In the genomic region with DNA sequence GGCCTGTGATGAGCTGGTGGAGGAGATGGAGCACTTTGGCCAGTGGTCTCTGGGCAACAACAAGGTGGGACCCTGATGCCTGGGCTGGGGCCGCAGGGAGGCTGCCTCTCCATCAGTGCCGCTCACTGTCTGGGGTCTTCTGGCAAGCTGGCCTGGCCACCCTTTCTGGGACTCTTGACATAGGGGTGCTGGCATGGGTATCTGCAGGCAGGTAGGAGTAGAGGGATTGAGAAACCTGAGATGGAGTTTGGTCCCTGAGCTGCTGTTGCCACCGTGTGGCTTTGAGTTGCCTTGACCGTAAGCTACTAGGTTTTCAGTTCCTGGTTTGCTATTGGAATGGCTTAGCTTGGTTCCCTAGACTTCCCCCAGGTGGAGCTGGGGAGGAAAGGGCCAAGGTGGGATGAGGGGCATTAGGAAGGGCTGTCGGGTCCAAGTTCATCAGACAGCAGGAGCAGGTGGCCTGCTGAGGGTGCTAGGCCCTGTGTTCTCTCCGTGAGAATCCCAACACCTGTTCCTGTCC, we compare ENCODE assay signal across 8 cellular contexts. TPM values are rescaled to one million over a fixed set of nuclear protein-coding genes. Genes with fewer than 3 reads are reported as not detected.
A peak's percentile ranks its signal among the peaks of the same experiment; 100 is the strongest.
DNase-seq lines count a peak whose midpoint lies in the region; ATAC-seq and TF ChIP-seq lines count a peak whose summit lies in the region.

No MANE protein-coding gene starts in this region.

- H3K4me3 Mint-ChIP-seq in glutamatergic neuron (ENCODE audit: unreplicated experiment), result no peak overlapping the region

- DNase-seq in SIG-M5 treated with dmso at 0.1 percent for 504 hours (lab: John Stamatoyannopoulos, UW; ENCODE audit: unreplicated experiment) (peak; percentile 64), SIG-M5 (lab: John Stamatoyannopoulos, UW) (no peak), NCI-H1694 treated with DMSO at 0.1 percent for 48 hours (lab: John Stamatoyannopoulos, UW) (peak; percentile 60), SW 1271 (lab: John Stamatoyannopoulos, UW) (peak; percentile 9 to 47), glutamatergic neuron (no peak), sciatic nerve (ENCODE audit: low spot score) (no peak), ecto neural progenitor cell (ENCODE audit: low spot score) (no peak)

- peaks cover 1% of the 10 kb centered on the region for H3K9me3 Mint-ChIP-seq in glutamatergic neuron (ENCODE audit: unreplicated experiment)

- intact Hi-C loops in sciatic nerve (cut with DNase I), result loop anchor here (10.0 kb wide), 1 partner anchor 132 kb away; no protein-coding TSS in a partner anchor

- ATAC-seq in sciatic nerve (peak; percentile 45), GM18520 (IDR thresholded peaks at IDR 0.05; ENCODE audit: unreplicated experiment) (no peak)

- H3K27me3 Mint-ChIP-seq in glutamatergic neuron (ENCODE audit: unreplicated experiment), result peaks cover 3% of the 10 kb centered on the region

- H3K27ac Mint-ChIP-seq in glutamatergic neuron (ENCODE audit: unreplicated experiment), result peak overlapping the region; percentile 17

- no peak for TF ChIP-seq CTCF in glutamatergic neuron (IDR thresholded peaks at IDR 0.05; ENCODE audit: partially characterized antibody, unreplicated experiment)

- H3K4me1 Mint-ChIP-seq in glutamatergic neuron (ENCODE audit: low read depth, unreplicated experiment), result peaks cover 3% of the 10 kb centered on the region

- H3K36me3 Mint-ChIP-seq in glutamatergic neuron (ENCODE audit: unreplicated experiment), result no peaks in the 10 kb centered on the region

RNA-seq across cellular contexts. Expression of gene MFN2, which starts 13.2 kb away (rescaled TPM):
- total RNA-seq in glutamatergic neuron (ENCODE audit: unreplicated experiment), result 61.9 TPM
- 68.6 TPM for total RNA-seq in sciatic nerve

RNA-seq across cellular contexts. Expression of gene PLOD1, which starts 32.6 kb away (rescaled TPM):
- total RNA-seq in glutamatergic neuron (ENCODE audit: unreplicated experiment), result 113 TPM
- total RNA-seq in sciatic nerve, result 60.7 TPM

RNA-seq across cellular contexts. Expression of gene KIAA2013, which starts 40.9 kb away (rescaled TPM):
- total RNA-seq in glutamatergic neuron (ENCODE audit: unreplicated experiment) (35.7 TPM), sciatic nerve (27.0 TPM)

RNA-seq across cellular contexts. Expression of gene MIIP, which starts 52.2 kb away (rescaled TPM):
- total RNA-seq in glutamatergic neuron (ENCODE audit: unreplicated experiment), result 62.3 TPM
- total RNA-seq in sciatic nerve, result 33.3 TPM

Comparison
In these comparisons a context has a peak if more than half of its experiments do, and no peak if none do; other contexts are left out.
1. DNase-seq: peak in SIG-M5 treated with dmso at 0.1 percent for 504 hours (single experiment), NCI-H1694 treated with DMSO at 0.1 percent for 48 hours (single experiment) and SW 1271 (2 of 2); none in SIG-M5 (single experiment), glutamatergic neuron (single experiment), sciatic nerve (single experiment) and ecto neural progenitor cell (single experiment).